5 cellular contexts compared by ENCODE assay signal in genomic region chr16:74400238-74400637, GRCh38. TPM values are rescaled to one million over a fixed set of nuclear protein-coding genes. Genes with fewer than 3 reads are reported as not detected.
"Had no signal": no experiment of that assay in that cellular context is flagged by ENCODE, and none has a peak within 500 bp of the region (broad histone marks: within the 10 kb centered on the region; RNA-seq: fewer than 3 reads in every experiment).

No MANE protein-coding gene starts in this region.

RNA-seq across cellular contexts. Expression of gene CLEC18B, which starts 21.0 kb away (rescaled TPM):
- total RNA-seq: LHCN-M2, RPMI7951, SJCRH30 had no signal

RNA-seq across cellular contexts. Expression of gene NPIPB15, which starts 24.1 kb away (rescaled TPM):
- total RNA-seq: PC-3, Right ventricle myocardium inferior, RPMI7951 had no signal
